8 cellular contexts compared by ENCODE assay signal in genomic region chr12:124230789-124231188, GRCh38.
"Had no signal": no experiment of that assay in that cellular context is flagged by ENCODE, and none has a peak within 500 bp of the region (broad histone marks: within the 10 kb centered on the region; RNA-seq: fewer than 3 reads in every experiment).

No MANE protein-coding gene starts in this region.

- ATAC-seq: GM12878 had no signal

- H3K4me3 ChIP-seq: GM12878 had no signal

- FAIRE-seq: G401.6, GM12878, GM12891, GM12892, GM18507, GM19239 had no signal

- DNase-seq: GDM1, GF-D8 had no signal
